In the genomic region with DNA sequence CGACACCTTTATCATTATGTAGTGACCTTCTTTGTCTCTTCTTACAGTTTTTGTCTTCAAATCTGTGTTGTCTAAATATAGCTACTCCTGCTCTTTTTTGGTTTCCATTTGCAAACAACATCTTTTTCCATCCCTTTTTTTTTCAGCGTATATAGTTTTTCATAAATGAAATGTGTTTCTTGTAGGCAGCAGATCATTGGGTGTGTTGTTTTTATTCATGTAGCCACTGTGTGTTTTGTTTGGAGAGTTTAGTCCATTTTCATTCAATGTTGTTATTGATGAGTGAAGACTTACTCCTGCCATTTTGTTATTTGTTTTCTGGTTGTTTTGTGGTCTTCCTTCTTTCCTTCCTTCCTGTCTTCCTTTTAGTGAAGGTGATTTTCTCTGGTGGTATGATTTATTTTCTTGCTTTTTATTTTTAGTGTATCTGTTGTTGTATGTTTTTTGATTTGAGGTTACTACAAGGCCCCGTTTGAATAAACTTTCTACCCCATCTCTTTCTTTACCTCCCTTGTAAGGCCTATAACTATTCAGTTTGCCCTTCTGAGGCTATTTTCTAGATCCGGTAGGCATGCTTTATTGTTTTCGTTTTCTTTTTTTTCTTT, we compare ENCODE assay signal across 1 cellular context.
TF ChIP-seq lines count a peak whose summit lies in the region.

No MANE protein-coding gene starts in this region.

TF ChIP-seq in HEK293, 187 proteins besides CTCF, POLR2A, EP300 and RAD21 (continued from another document):
- TF ChIP-seq, protein P1, sequence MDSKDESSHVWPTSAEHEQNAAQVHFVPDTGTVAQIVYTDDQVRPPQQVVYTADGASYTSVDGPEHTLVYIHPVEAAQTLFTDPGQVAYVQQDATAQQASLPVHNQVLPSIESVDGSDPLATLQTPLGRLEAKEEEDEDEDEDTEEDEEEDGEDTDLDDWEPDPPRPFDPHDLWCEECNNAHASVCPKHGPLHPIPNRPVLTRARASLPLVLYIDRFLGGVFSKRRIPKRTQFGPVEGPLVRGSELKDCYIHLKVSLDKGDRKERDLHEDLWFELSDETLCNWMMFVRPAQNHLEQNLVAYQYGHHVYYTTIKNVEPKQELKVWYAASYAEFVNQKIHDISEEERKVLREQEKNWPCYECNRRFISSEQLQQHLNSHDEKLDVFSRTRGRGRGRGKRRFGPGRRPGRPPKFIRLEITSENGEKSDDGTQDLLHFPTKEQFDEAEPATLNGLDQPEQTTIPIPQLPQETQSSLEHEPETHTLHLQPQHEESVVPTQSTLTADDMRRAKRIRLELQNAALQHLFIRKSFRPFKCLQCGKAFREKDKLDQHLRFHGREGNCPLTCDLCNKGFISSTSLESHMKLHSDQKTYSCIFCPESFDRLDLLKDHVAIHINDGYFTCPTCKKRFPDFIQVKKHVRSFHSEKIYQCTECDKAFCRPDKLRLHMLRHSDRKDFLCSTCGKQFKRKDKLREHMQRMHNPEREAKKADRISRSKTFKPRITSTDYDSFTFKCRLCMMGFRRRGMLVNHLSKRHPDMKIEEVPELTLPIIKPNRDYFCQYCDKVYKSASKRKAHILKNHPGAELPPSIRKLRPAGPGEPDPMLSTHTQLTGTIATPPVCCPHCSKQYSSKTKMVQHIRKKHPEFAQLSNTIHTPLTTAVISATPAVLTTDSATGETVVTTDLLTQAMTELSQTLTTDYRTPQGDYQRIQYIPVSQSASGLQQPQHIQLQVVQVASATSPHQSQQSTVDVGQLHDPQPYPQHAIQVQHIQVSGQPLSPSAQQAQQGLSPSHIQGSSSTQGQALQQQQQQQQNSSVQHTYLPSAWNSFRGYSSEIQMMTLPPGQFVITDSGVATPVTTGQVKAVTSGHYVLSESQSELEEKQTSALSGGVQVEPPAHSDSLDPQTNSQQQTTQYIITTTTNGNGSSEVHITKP (tag by site-specific recombination; IDR thresholded peaks at IDR 0.05) = no peak
- TF ChIP-seq ZNF266 (tag by site-specific recombination; IDR thresholded peaks at IDR 0.05; ENCODE audit: low read depth) (no peak), SETDB1 (IDR thresholded peaks at IDR 0.05; ENCODE audit: insufficient read length, low read length) (peak; percentile 99), ZIC2 (tag by site-specific recombination; IDR thresholded peaks at IDR 0.05) (no peak), ZNF184 (tag by site-specific recombination; IDR thresholded peaks at IDR 0.05) (no peak), ZNF391 (tag by site-specific recombination; IDR thresholded peaks at IDR 0.05; ENCODE audit: borderline replicate concordance, low read depth) (no peak)
- TF ChIP-seq, protein P2, sequence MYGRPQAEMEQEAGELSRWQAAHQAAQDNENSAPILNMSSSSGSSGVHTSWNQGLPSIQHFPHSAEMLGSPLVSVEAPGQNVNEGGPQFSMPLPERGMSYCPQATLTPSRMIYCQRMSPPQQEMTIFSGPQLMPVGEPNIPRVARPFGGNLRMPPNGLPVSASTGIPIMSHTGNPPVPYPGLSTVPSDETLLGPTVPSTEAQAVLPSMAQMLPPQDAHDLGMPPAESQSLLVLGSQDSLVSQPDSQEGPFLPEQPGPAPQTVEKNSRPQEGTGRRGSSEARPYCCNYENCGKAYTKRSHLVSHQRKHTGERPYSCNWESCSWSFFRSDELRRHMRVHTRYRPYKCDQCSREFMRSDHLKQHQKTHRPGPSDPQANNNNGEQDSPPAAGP (tag by site-specific recombination; IDR thresholded peaks at IDR 0.05) = no peak
